Comparison of ENCODE assay signal across 4 cellular contexts in genomic region chr2:204191574-204191973, GRCh38.
"Had no signal": no experiment of that assay in that cellular context is flagged by ENCODE, and none has a peak within 500 bp of the region (broad histone marks: within the 10 kb centered on the region; RNA-seq: fewer than 3 reads in every experiment).

No MANE protein-coding gene starts in this region.

- DNase-seq: GOT3, H7, HCEC 1CT, IMR-90 had no signal
